8 cellular contexts compared by ENCODE assay signal in genomic region chr15:31265871-31266711, GRCh38.
A peak's percentile ranks its signal among the peaks of the same experiment; 100 is the strongest.
DNase-seq lines count a peak whose midpoint lies in the region; ATAC-seq lines count a peak whose summit lies in the region.
"Had no signal": no experiment of that assay in that cellular context is flagged by ENCODE, and none has a peak within 500 bp of the region (broad histone marks: within the 10 kb centered on the region; RNA-seq: fewer than 3 reads in every experiment).

No MANE protein-coding gene starts in this region.

- no peaks in the 10 kb centered on the region for H3K36me3 Mint-ChIP-seq in activated naive CD4-positive, alpha-beta T cell treated with anti-CD3 and anti-CD28 coated beads, Interleukin-2, amount 50 U/mL, for 72 hours
- H3K36me3 Mint-ChIP-seq in stimulated activated naive B cell treated with anti-CD40 and anti-IgM and Interleukin-4, amounts not matched to agents 10 μg/mL and 1 μg/mL and 100 μg/mL, for 72 hours, result no peaks in the 10 kb centered on the region

- peak overlapping the region; percentile 64 to 73 for H3K4me3 Mint-ChIP-seq in stimulated activated naive B cell treated with anti-CD40 and anti-IgM and Interleukin-4, amounts not matched to agents 10 μg/mL and 1 μg/mL and 100 μg/mL, for 72 hours

- no peaks in the 10 kb centered on the region for H3K27me3 Mint-ChIP-seq in stimulated activated naive B cell treated with anti-CD40 and anti-IgM and Interleukin-4, amounts not matched to agents 10 μg/mL and 1 μg/mL and 100 μg/mL, for 72 hours

- DNase-seq in SK-N-MC (ENCODE audit: low read depth, low spot score) (peak; percentile 5), medulla oblongata (ENCODE audit: extremely low spot score) (peak; percentile 62), NCI-H2171 treated with DMSO at 0.1 percent for 48 hours (lab: John Stamatoyannopoulos, UW) (no peak)
- DNase-seq in activated naive CD4-positive, alpha-beta T cell treated with anti-CD3 and anti-CD28 coated beads, Interleukin-2, amount 50 U/mL, for 72 hours (ENCODE audit: low spot score in 2 of 2), result peak; percentile 64 to 71
- peak; percentile 78 for DNase-seq in stimulated activated naive B cell treated with anti-CD40 and anti-IgM and Interleukin-4, amounts not matched to agents 10 μg/mL and 1 μg/mL and 100 μg/mL, for 72 hours

- peak overlapping the region; percentile 71 to 92 for H3K27ac Mint-ChIP-seq in activated naive CD4-positive, alpha-beta T cell treated with anti-CD3 and anti-CD28 coated beads, Interleukin-2, amount 50 U/mL, for 72 hours
- peak overlapping the region; percentile 90 for H3K27ac Mint-ChIP-seq in stimulated activated naive B cell treated with anti-CD40 and anti-IgM and Interleukin-4, amounts not matched to agents 10 μg/mL and 1 μg/mL and 100 μg/mL, for 72 hours

- H3K9me3 ChIP-seq in SK-N-MC (ENCODE audit: low read depth, low read length), result no peaks in the 10 kb centered on the region
- H3K9me3 ChIP-seq: vagina had no signal

- no peak overlapping the region for H3K9ac ChIP-seq in SK-N-MC (ENCODE audit: insufficient read length)

- H3K27ac ChIP-seq in SK-N-MC, result no peak overlapping the region
- H3K27ac ChIP-seq: vagina had no signal

- ATAC-seq in GM19043 (IDR thresholded peaks at IDR 0.05; ENCODE audit: low read depth, unreplicated experiment) (peak; percentile 61), HG03045 (IDR thresholded peaks at IDR 0.05; ENCODE audit: unreplicated experiment) (peak; percentile 65)
- peak; percentile 72 to 85 for ATAC-seq in activated naive CD4-positive, alpha-beta T cell treated with anti-CD3 and anti-CD28 coated beads, Interleukin-2, amount 50 U/mL, for 72 hours
- ATAC-seq in stimulated activated naive B cell treated with anti-CD40 and anti-IgM and Interleukin-4, amounts not matched to agents 10 μg/mL and 1 μg/mL and 100 μg/mL, for 72 hours (replicated peaks), result peak; percentile 62 to 73

- no peaks in the 10 kb centered on the region for H3K9me3 Mint-ChIP-seq in activated naive CD4-positive, alpha-beta T cell treated with anti-CD3 and anti-CD28 coated beads, Interleukin-2, amount 50 U/mL, for 72 hours
- H3K9me3 Mint-ChIP-seq in stimulated activated naive B cell treated with anti-CD40 and anti-IgM and Interleukin-4, amounts not matched to agents 10 μg/mL and 1 μg/mL and 100 μg/mL, for 72 hours, result no peaks in the 10 kb centered on the region

- H3K36me3 ChIP-seq in SK-N-MC (ENCODE audit: insufficient read depth, low read length), result no peaks in the 10 kb centered on the region
- H3K36me3 ChIP-seq: vagina had no signal

- H3K4me3 ChIP-seq in SK-N-MC, result no peak overlapping the region; the same call in 1 of the 2 replicates
- H3K4me3 ChIP-seq: vagina had no signal

- peaks cover 76 to 98% of the 10 kb centered on the region in 2 donors for H3K4me1 Mint-ChIP-seq in stimulated activated naive B cell treated with anti-CD40 and anti-IgM and Interleukin-4, amounts not matched to agents 10 μg/mL and 1 μg/mL and 100 μg/mL, for 72 hours
